8 cellular contexts compared by ENCODE assay signal in genomic region chr3:5186854-5187151, GRCh38. TPM values are rescaled to one million over a fixed set of nuclear protein-coding genes. Genes with fewer than 3 reads are reported as not detected.
DNase-seq lines count a peak whose midpoint lies in the region; ATAC-seq, FAIRE-seq and TF ChIP-seq lines count a peak whose summit lies in the region.

No MANE protein-coding gene starts in this region.

- DNase-seq in AG08396 (ENCODE audit: low spot score) (peak; percentile 20), HK-2 (ENCODE audit: unreplicated experiment) (peak; percentile 15), GM12878 (ENCODE audit: low read depth, low spot score) (no peak), lung microvascular endothelial cell (ENCODE audit: low read depth in 2 of 2) (peak; percentile 34 to 52), NCI-H146 treated with DMSO at 0.1 percent for 48 hours (lab: John Stamatoyannopoulos, UW; ENCODE audit: unreplicated experiment) (no peak), HPDE6-E6E7 (ENCODE audit: extremely low spot score) (no peak), NCI-H146 (lab: John Stamatoyannopoulos, UW) (no peak), GM20000 (ENCODE audit: low spot score) (no peak)

- no peaks in the 10 kb centered on the region for H3K9me3 ChIP-seq in GM12878 (replicated peaks; ENCODE audit: control insufficient read depth, insufficient read depth, low read length)

- CTCF ChIA-PET in GM12878 (lab: Yijun Ruan, JAX), result interaction anchor here (1.4 to 18.8 kb wide), 4 partner anchors 9 to 64 kb away, joined by 3 to 163 read pairs (median 33); no protein-coding TSS in a partner anchor

- no peaks in the 10 kb centered on the region for H3K36me3 ChIP-seq in GM12878 (ENCODE audit: control insufficient read depth in 2 of 2, insufficient read depth in 2 of 2, low read length in 1 of 2)

- POLR2A ChIA-PET in GM12878 (lab: Charles Lee), result interaction anchor here (0.5 to 5.5 kb wide), 11 partner anchors 9 to 694 kb away, joined by 3 to 68 read pairs (median 7); partner anchors contain the start of gene ITPR1

- TF ChIP-seq CTCF in GM12878 (IDR thresholded peaks at IDR 0.05 in 2 of 3, conservative IDR thresholded peaks at IDR 0.05 in 1 of 3; ENCODE audit: control insufficient read depth in 2 of 3, extremely low read depth in 1 of 3, insufficient read depth in 1 of 3, low read depth in 3 of 3, low read length in 3 of 3), result no peak
- TF ChIP-seq CTCF in GM20000 (IDR thresholded peaks at IDR 0.05; ENCODE audit: extremely low read depth, missing control alignments), result no peak

- ATAC-seq in GM12878, result no peak

- H3K27ac ChIP-seq in GM12878 (ENCODE audit: control insufficient read depth, insufficient read depth), result peak overlapping the region; percentile 91

- TF ChIP-seq POLR2A in GM12878 (IDR thresholded peaks at IDR 0.05; ENCODE audit: low read depth, low read length), result no peak

- H3K9ac ChIP-seq in GM12878 (ENCODE audit: control insufficient read depth, insufficient read depth, low read length), result peak overlapping the region; percentile 80

- TF ChIP-seq EP300 in GM12878 (IDR thresholded peaks at IDR 0.05; ENCODE audit: borderline replicate concordance in 1 of 2, control insufficient read depth in 1 of 2, low read depth in 2 of 2, low read length in 2 of 2), result no peak

- WGBS in GM12878 (ENCODE audit: insufficient coverage, insufficient replicate concordance, low lambda C conversion rate, missing lambda C conversion rate), result under 1% methylated on average over 8 of the region's 8 CpGs

- in situ Hi-C loops in GM12878 (cut with MboI), result no loop called here

- no peak for TF ChIP-seq RAD21 in GM12878 (IDR thresholded peaks at IDR 0.05; ENCODE audit: insufficient read depth, low read depth, low read length)

- RAD21 ChIA-PET in GM12878 (lab: Charles Lee; ENCODE audit: unreplicated experiment), result interaction anchor here (0.9 to 4.0 kb wide), 8 partner anchors 10 to 434 kb away, joined by 3 to 45 read pairs (median 11); no protein-coding TSS in a partner anchor

- SMC1A ChIA-PET in GM12878 (lab: Charles Lee; ENCODE audit: uncharacterized antibody, unreplicated experiment), result interaction anchor here (0.9 to 20.1 kb wide), 10 partner anchors 9 to 112 kb away, joined by 3 to 284 read pairs (median 10); partner anchors contain the start of gene ARL8B

- peak overlapping the region; percentile 82 for H3K4me3 ChIP-seq in GM12878

- peak overlapping the region; percentile 81 for H3K4me2 ChIP-seq in GM12878 (ENCODE audit: control insufficient read depth, insufficient read depth)

- peak overlapping the region; percentile 13 for H2AFZ ChIP-seq in GM12878 (ENCODE audit: control insufficient read depth, low read depth, low read length)

- peaks cover 33% of the 10 kb centered on the region for H3K4me1 ChIP-seq in GM12878 (ENCODE audit: control insufficient read depth, insufficient read depth, low read length)

- BruUV-seq in GM12878 (replicated peaks; lab: Mats Ljungman, UMichigan), result TSS peak; percentile 76

- no peaks in the 10 kb centered on the region for H3K27me3 ChIP-seq in GM12878 (replicated peaks in 1 of 2; ENCODE audit: control insufficient read depth in 2 of 2, insufficient read depth in 2 of 2, low read length in 1 of 2)

- no peaks in the 10 kb centered on the region for H4K20me1 ChIP-seq in GM12878 (ENCODE audit: control insufficient read depth, insufficient read depth)

- H3K79me2 ChIP-seq in GM12878 (ENCODE audit: control insufficient read depth, insufficient read depth, low read length), result peaks cover 59% of the 10 kb centered on the region

- FAIRE-seq in GM12878 (lab: Jason Lieb, UNC), result no peak

- intact Hi-C loops in GM12878 (cut with micrococcal nuclease; ENCODE audit: unreplicated experiment), result loop anchor here (2.0 to 5.0 kb wide), 3 partner anchors 46 to 430 kb away; partner anchors contain the start of gene BHLHE40

TF ChIP-seq in GM12878, 131 proteins besides CTCF, POLR2A, EP300 and RAD21 (continues in another document):
- TF ChIP-seq NBN (IDR thresholded peaks at IDR 0.05), result no peak
- TF ChIP-seq RBBP5 (conservative IDR thresholded peaks at IDR 0.05), result no peak
- no peak for TF ChIP-seq NRF1 (conservative IDR thresholded peaks at IDR 0.05; ENCODE audit: low read depth, low read length)
- TF ChIP-seq HDAC2 (IDR thresholded peaks at IDR 0.05), result no peak
- TF ChIP-seq SKIL (IDR thresholded peaks at IDR 0.05; ENCODE audit: low read depth, poor library complexity, severe bottlenecking), result no peak
- TF ChIP-seq, protein P1, sequence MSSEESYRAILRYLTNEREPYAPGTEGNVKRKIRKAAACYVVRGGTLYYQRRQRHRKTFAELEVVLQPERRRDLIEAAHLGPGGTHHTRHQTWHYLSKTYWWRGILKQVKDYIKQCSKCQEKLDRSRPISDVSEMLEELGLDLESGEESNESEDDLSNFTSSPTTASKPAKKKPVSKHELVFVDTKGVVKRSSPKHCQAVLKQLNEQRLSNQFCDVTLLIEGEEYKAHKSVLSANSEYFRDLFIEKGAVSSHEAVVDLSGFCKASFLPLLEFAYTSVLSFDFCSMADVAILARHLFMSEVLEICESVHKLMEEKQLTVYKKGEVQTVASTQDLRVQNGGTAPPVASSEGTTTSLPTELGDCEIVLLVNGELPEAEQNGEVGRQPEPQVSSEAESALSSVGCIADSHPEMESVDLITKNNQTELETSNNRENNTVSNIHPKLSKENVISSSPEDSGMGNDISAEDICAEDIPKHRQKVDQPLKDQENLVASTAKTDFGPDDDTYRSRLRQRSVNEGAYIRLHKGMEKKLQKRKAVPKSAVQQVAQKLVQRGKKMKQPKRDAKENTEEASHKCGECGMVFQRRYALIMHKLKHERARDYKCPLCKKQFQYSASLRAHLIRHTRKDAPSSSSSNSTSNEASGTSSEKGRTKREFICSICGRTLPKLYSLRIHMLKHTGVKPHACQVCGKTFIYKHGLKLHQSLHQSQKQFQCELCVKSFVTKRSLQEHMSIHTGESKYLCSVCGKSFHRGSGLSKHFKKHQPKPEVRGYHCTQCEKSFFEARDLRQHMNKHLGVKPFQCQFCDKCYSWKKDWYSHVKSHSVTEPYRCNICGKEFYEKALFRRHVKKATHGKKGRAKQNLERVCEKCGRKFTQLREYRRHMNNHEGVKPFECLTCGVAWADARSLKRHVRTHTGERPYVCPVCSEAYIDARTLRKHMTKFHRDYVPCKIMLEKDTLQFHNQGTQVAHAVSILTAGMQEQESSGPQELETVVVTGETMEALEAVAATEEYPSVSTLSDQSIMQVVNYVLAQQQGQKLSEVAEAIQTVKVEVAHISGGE (CRISPR knock-in tag; IDR thresholded peaks at IDR 0.05), result no peak
- TF ChIP-seq FOXM1 (IDR thresholded peaks at IDR 0.05; ENCODE audit: low read depth, low read length), result no peak

RNA-seq across cellular contexts. Expression of gene EDEM1, which starts 0.7 kb away (rescaled TPM):
- 223 and 263 TPM in 2 replicates for total RNA-seq in GM12878 (2013; cell fraction: nucleolus; rRNA removed)
- total RNA-seq in GM12878 (2014; rRNA removed) (52.6 and 56.0 TPM in 2 replicates), GM12878 (2014; rRNA removed; fragmentation: Illumina TruSeq; extraction: Trizol) (57.5 and 60.6 TPM in 2 replicates), GM12878 (2021) (129 and 138 TPM in 2 replicates), lung microvascular endothelial cell (15.3 and 15.7 TPM in 2 replicates)
- polyA plus RNA-seq in GM12878 (2011; ENCODE audit: low read depth), result 49.4 TPM
- polyA plus RNA-seq in GM12878 (2011; rRNA removed) (104 and 139 TPM in 2 replicates), GM12878 (2014; fragmentation: Illumina TruSeq; extraction: Trizol) (57.5 and 75.9 TPM in 2 replicates), GM12878 (2014; fragmentation: Nextera tagmentation; extraction: Ambion mirVana) (10 to 100 TPM; 18.9 to 48.0 TPM), GM12878 (2014; rRNA removed) (61.3 and 73.8 TPM in 2 replicates), GM12878 (2016; fragmentation: Nextera tagmentation; extraction: Ambion mirVana) (10 to 100 TPM; 56.2 to 60.1 TPM)
- polyA plus RNA-seq in GM12878 (2011; cell fraction: cytosol; rRNA removed), result 52.9 and 58.1 TPM in 2 replicates
- polyA plus RNA-seq in GM12878 (2011; cell fraction: nucleus; rRNA removed), result 65.4 and 94.5 TPM in 2 replicates
- 59.5 and 72.2 TPM in 2 replicates for polyA plus RNA-seq in GM12878 (2012)
- polyA minus RNA-seq in GM12878 (2011; rRNA and poly(A)+ RNA removed), result 124 and 134 TPM in 2 replicates
- 54.6 and 64.8 TPM in 2 replicates for polyA minus RNA-seq in GM12878 (2011; cell fraction: cytosol; rRNA and poly(A)+ RNA removed)
- polyA minus RNA-seq in GM12878 (2011; cell fraction: nucleus; rRNA and poly(A)+ RNA removed), result 49.6 and 62.2 TPM in 2 replicates

Comparison
In these comparisons a context has a peak if more than half of its experiments do, and no peak if none do; other contexts are left out.
1. DNase-seq: peak in AG08396 (single experiment), HK-2 (single experiment) and lung microvascular endothelial cell (2 of 2); none in GM12878 (single experiment), NCI-H146 treated with DMSO at 0.1 percent for 48 hours (single experiment), HPDE6-E6E7 (single experiment), NCI-H146 (single experiment) and GM20000 (single experiment).